Comparison of ENCODE assay signal across 14 cellular contexts in the genomic region with DNA sequence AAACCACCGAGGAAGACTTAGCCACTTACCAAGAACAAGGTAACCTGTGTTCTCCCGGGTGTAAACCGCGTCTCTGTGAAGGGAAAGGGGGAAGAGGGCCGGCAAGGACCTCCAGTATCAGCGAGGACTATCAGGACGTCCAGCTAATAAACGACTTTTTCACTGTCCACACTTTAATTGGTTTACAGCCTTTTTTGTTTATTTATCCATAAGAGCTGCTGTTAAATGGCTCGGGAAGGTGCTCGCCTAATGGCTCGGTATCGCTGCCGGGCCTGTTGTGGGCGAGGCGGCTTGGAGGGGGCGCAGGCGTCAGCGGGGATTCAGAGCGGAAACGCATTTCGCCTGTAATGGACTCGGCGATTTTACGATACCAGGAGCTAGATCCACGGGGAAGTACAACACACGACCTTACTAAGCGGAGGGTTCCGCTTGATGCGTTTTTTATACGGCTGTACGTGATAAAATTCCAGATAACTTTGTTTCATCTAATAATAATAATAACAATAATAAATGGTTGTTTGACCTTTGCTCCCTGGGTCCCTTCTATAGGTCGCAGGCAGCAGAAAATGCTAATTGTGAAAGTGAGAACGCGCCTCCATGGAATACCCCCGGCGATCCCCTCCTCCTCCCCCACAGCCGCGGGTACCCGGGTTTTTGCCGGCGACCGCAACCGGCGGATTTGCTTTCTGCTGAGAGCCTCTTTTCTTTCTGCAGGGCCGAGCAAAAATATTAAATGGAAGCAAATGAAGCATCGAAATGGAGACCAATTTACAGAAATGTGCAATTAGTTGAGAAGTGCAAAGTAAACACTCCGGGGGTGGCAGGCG. TPM values are rescaled to one million over a fixed set of nuclear protein-coding genes. Genes with fewer than 3 reads are reported as not detected.
DNase-seq lines count a peak whose midpoint lies in the region; ATAC-seq and FAIRE-seq lines count a peak whose summit lies in the region.
"Had no signal": no experiment of that assay in that cellular context is flagged by ENCODE, and none has a peak within 500 bp of the region (broad histone marks: within the 10 kb centered on the region; RNA-seq: fewer than 3 reads in every experiment).

No MANE protein-coding gene starts in this region.

- H3K27ac Mint-ChIP-seq in CD8-positive, alpha-beta memory T cell: peak overlapping the region in 2 of 8 donors; percentile 27 to 63
- no peak overlapping the region for H3K27ac Mint-ChIP-seq in activated naive CD8-positive, alpha-beta T cell
- peak overlapping the region in 5 of 6 donors; percentile 33 to 97 (median 76) for H3K27ac Mint-ChIP-seq in naive B cell

- peaks cover 27 to 39% (median 31%) of the 10 kb centered on the region in 3 donors for H3K4me1 Mint-ChIP-seq in CD8-positive, alpha-beta memory T cell
- H3K4me1 Mint-ChIP-seq in activated naive CD8-positive, alpha-beta T cell (ENCODE audit: low read depth): peaks cover 24% of the 10 kb centered on the region
- peaks cover 20 to 37% (median 30%) of the 10 kb centered on the region in 3 donors for H3K4me1 Mint-ChIP-seq in naive B cell

- peak overlapping the region in 6 of 7 donors; percentile 67 to 76 (median 70) for H3K4me3 Mint-ChIP-seq in CD8-positive, alpha-beta memory T cell
- H3K4me3 Mint-ChIP-seq in activated naive CD8-positive, alpha-beta T cell: peak overlapping the region; percentile 78
- peak overlapping the region in 7 of 8 donors; percentile 68 to 89 (median 79) for H3K4me3 Mint-ChIP-seq in naive B cell

- no peaks in the 10 kb centered on the region for H3K9me3 ChIP-seq in CD8-positive, alpha-beta memory T cell (ENCODE audit: low read length)
- H3K9me3 ChIP-seq: ascending aorta, neutrophil had no signal

- H3K27ac ChIP-seq in CD8-positive, alpha-beta memory T cell (ENCODE audit: low read depth, low read length): no peak overlapping the region
- H3K27ac ChIP-seq: ascending aorta, KMS-11, neutrophil had no signal

- H3K9me3 Mint-ChIP-seq in CD8-positive, alpha-beta memory T cell: peaks cover 0 to 3% (median 0%) of the 10 kb centered on the region in 5 donors
- H3K9me3 Mint-ChIP-seq in activated naive CD8-positive, alpha-beta T cell (ENCODE audit: low read depth): no peaks in the 10 kb centered on the region
- peaks cover 0 to 30% (median 17%) of the 10 kb centered on the region in 7 donors for H3K9me3 Mint-ChIP-seq in naive B cell

- POLR2A ChIA-PET in CD8-positive, alpha-beta memory T cell (lab: Charles Lee): no interaction called here

- peaks cover 13% of the 10 kb centered on the region for H3K4me1 ChIP-seq in CD8-positive, alpha-beta memory T cell (ENCODE audit: insufficient read depth, low read length)

- no peak overlapping the region for H3K4me3 ChIP-seq in CD8-positive, alpha-beta memory T cell (ENCODE audit: low read length)
- H3K4me3 ChIP-seq: ascending aorta had no signal

- DNase-seq in CD8-positive, alpha-beta memory T cell: no peak
- DNase-seq in GM19239 (ENCODE audit: insufficient read length, low spot score) (no peak), naive B cell (no peak), KG1 (lab: John Stamatoyannopoulos, UW) (no peak), left ventricle myocardium superior (no peak)
- DNase-seq: NCI-H2171 treated with DMSO at 0.1 percent for 48 hours; stimulated activated CD4-positive, alpha-beta T cell treated with anti-CD3 and anti-CD28 coated beads, Interleukin-2, amount 100 ng/mL, for 48 hours had no signal

- intact Hi-C loops in left ventricle myocardium superior (cut with micrococcal nuclease): no loop called here

- ATAC-seq in naive B cell (ENCODE audit: low read depth in 2 of 2) (no peak), HG03135 (IDR thresholded peaks at IDR 0.05; ENCODE audit: unreplicated experiment) (no peak), HG02852 (IDR thresholded peaks at IDR 0.05; ENCODE audit: unreplicated experiment) (no peak), left ventricle myocardium superior (no peak)

- H3K27me3 ChIP-seq in CD8-positive, alpha-beta memory T cell (ENCODE audit: insufficient read depth, low read length, poor library complexity, severe bottlenecking): peaks cover 37% of the 10 kb centered on the region

- CTCF ChIA-PET in CD8-positive, alpha-beta memory T cell (lab: Charles Lee): no interaction called here

- peak; percentile 75 for FAIRE-seq in GM19239 (lab: Jason Lieb, UNC)

- H3K36me3 Mint-ChIP-seq in CD8-positive, alpha-beta memory T cell: no peaks in the 10 kb centered on the region
- H3K36me3 Mint-ChIP-seq in activated naive CD8-positive, alpha-beta T cell: no peaks in the 10 kb centered on the region
- H3K36me3 Mint-ChIP-seq in naive B cell: no peaks in the 10 kb centered on the region

- peaks cover 65 to 70% of the 10 kb centered on the region in 2 donors for H3K27me3 Mint-ChIP-seq in CD8-positive, alpha-beta memory T cell
- peaks cover 37% of the 10 kb centered on the region for H3K27me3 Mint-ChIP-seq in activated naive CD8-positive, alpha-beta T cell
- peaks cover 51 to 94% (median 63%) of the 10 kb centered on the region in 3 donors for H3K27me3 Mint-ChIP-seq in naive B cell

- H3K36me3 ChIP-seq in CD8-positive, alpha-beta memory T cell (ENCODE audit: insufficient read depth, low read length): no peaks in the 10 kb centered on the region
- H3K36me3 ChIP-seq: ascending aorta, neutrophil had no signal

RNA-seq across cellular contexts. Expression of a gene that starts 2.5 kb away (rescaled TPM):
- total RNA-seq in CD8-positive, alpha-beta memory T cell: not detected
- polyA plus RNA-seq in CD8-positive, alpha-beta memory T cell: not detected
- not detected for polyA plus RNA-seq in naive B cell (ENCODE audit: low read depth in 6 of 6)
- total RNA-seq in left ventricle myocardium superior: not detected
- total RNA-seq: ascending aorta, temporal lobe had no signal

RNA-seq across cellular contexts. Expression of a gene that starts 51.8 kb away (rescaled TPM):
- total RNA-seq in CD8-positive, alpha-beta memory T cell: not detected
- not detected for polyA plus RNA-seq in CD8-positive, alpha-beta memory T cell
- polyA plus RNA-seq in naive B cell (ENCODE audit: low read depth in 6 of 6): not detected
- total RNA-seq in left ventricle myocardium superior: not detected
- total RNA-seq: ascending aorta, temporal lobe had no signal
